ENCODE assay signal across 16 cellular contexts in the genomic region with DNA sequence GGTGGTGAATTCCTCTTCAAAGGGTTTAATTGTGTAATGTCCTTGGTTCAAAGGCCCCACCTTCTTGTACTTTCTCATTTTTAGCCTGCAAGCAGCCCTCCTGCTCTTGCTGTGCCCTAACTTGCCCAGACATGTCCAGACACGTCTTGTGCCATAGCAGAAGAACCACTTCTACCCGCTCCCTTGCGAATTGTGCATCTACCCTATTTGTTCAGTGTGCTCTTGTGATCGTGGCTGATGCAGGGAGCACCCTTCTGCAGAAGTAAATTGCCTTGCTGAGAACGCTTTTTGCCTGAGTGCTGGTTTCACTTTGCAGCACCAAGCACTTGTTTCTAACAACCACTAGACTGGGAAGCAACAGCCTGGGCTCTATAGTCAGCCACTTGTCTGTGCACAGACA.
DNase-seq lines count a peak whose midpoint lies in the region; ATAC-seq, FAIRE-seq and TF ChIP-seq lines count a peak whose summit lies in the region.
"Had no signal": no experiment of that assay in that cellular context is flagged by ENCODE, and none has a peak within 500 bp of the region (broad histone marks: within the 10 kb centered on the region; RNA-seq: fewer than 3 reads in every experiment).

No MANE protein-coding gene starts in this region.

- H3K27ac Mint-ChIP-seq in mesothelial cell of epicardium: no peak overlapping the region
- H3K27ac Mint-ChIP-seq: CD4-positive, CD25-positive, alpha-beta regulatory T cell had no signal

- peak overlapping the region; percentile 45 for H3K4me3 ChIP-seq in adipocyte (ENCODE audit: low read length)
- H3K4me3 ChIP-seq: mucosa of descending colon, ovary had no signal

- no peak overlapping the region for H3K9ac ChIP-seq in adipocyte (ENCODE audit: low read length)

- H3K27me3 ChIP-seq in adipocyte (replicated peaks; ENCODE audit: control insufficient read depth, insufficient read depth, low read length): no peaks in the 10 kb centered on the region
- H3K27me3 ChIP-seq: ovary had no signal

- FAIRE-seq in GM12892 (lab: Jason Lieb, UNC): peak; percentile 17
- FAIRE-seq: GM18507, keratinocyte had no signal

- peaks cover 15% of the 10 kb centered on the region for H3K9me3 ChIP-seq in adipocyte (ENCODE audit: control insufficient read depth, low read length)
- H3K9me3 ChIP-seq: ovary had no signal

- TF ChIP-seq CTCF in mesothelial cell of epicardium (IDR thresholded peaks at IDR 0.05; ENCODE audit: unreplicated experiment): no peak

- no peak for ATAC-seq in HG02763 (IDR thresholded peaks at IDR 0.05; ENCODE audit: unreplicated experiment)
- ATAC-seq in GM21515 (IDR thresholded peaks at IDR 0.05; ENCODE audit: unreplicated experiment): no peak
- no peak for ATAC-seq in GM21825 (IDR thresholded peaks at IDR 0.05; ENCODE audit: unreplicated experiment)
- ATAC-seq: activated T-cell treated with anti-CD3 and anti-CD28 coated beads, Interleukin-2, amount 50 U/mL, for 4 hours; mucosa of descending colon had no signal

- H3K27me3 Mint-ChIP-seq in mesothelial cell of epicardium (ENCODE audit: low read depth): no peaks in the 10 kb centered on the region
- H3K27me3 Mint-ChIP-seq: CD4-positive, CD25-positive, alpha-beta regulatory T cell had no signal

- TF ChIP-seq POLR2A in GM12892 (IDR thresholded peaks at IDR 0.05; ENCODE audit: low read depth, low read length): no peak

- DNase-seq in GM12892 (ENCODE audit: insufficient read length) (no peak), adipocyte (ENCODE audit: low read depth) (no peak), foreskin melanocyte (peak; percentile 22), mesothelial cell of epicardium (ENCODE audit: low spot score in 2 of 2, unreplicated experiment in 2 of 2) (no peak)
- DNase-seq: activated T-cell treated with anti-CD3 and anti-CD28 coated beads, Interleukin-2, amount 50 U/mL, for 4 hours; effector CD4-positive, alpha-beta T cell; GDM1; mucosa of descending colon; ovary had no signal

- no peak for TF ChIP-seq RAD21 in Ishikawa (IDR thresholded peaks at IDR 0.05; ENCODE audit: low read depth)

- H3K4me1 Mint-ChIP-seq in mesothelial cell of epicardium: no peaks in the 10 kb centered on the region
- H3K4me1 Mint-ChIP-seq: CD4-positive, CD25-positive, alpha-beta regulatory T cell had no signal

- peaks cover 29% of the 10 kb centered on the region for H3K36me3 Mint-ChIP-seq in mesothelial cell of epicardium

- peaks cover 15% of the 10 kb centered on the region for H3K4me1 ChIP-seq in adipocyte (ENCODE audit: control insufficient read depth, insufficient read depth, low read length)

- H3K9me3 Mint-ChIP-seq in mesothelial cell of epicardium: peaks cover 28% of the 10 kb centered on the region

- no peak overlapping the region for H3K4me3 Mint-ChIP-seq in mesothelial cell of epicardium
- H3K4me3 Mint-ChIP-seq: activated T-cell treated with anti-CD3 and anti-CD28 coated beads, Interleukin-2, amount 50 U/mL, for 4 hours; CD4-positive, CD25-positive, alpha-beta regulatory T cell had no signal

- TF ChIP-seq EP300 in Ishikawa (IDR thresholded peaks at IDR 0.05; ENCODE audit: borderline replicate concordance): no peak

- H3K36me3 ChIP-seq in adipocyte (ENCODE audit: control insufficient read depth, insufficient read depth, low read length, severe bottlenecking): no peaks in the 10 kb centered on the region
- H3K36me3 ChIP-seq: ovary had no signal

TF ChIP-seq in Ishikawa, 13 proteins besides CTCF, POLR2A, EP300 and RAD21:
- peak; percentile 30; the same call in 1 of the 2 replicates for TF ChIP-seq USF1 (IDR thresholded peaks at IDR 0.05)
- TF ChIP-seq EGR1 (IDR thresholded peaks at IDR 0.05): no peak
